ENCODE assay signal across 8 cellular contexts in genomic region chr5:80408976-80409926, GRCh38. TPM values are rescaled to one million over a fixed set of nuclear protein-coding genes. Genes with fewer than 3 reads are reported as not detected.
DNase-seq lines count a peak whose midpoint lies in the region; ATAC-seq lines count a peak whose summit lies in the region.

No MANE protein-coding gene starts in this region.

- no peaks in the 10 kb centered on the region for H3K9me3 ChIP-seq in subcutaneous abdominal adipose tissue (ENCODE audit: control insufficient read depth in 5 of 5, low read length in 5 of 5)

- H3K36me3 Mint-ChIP-seq in T-helper 1 cell treated with Interleukin-12 subunit alpha and Interleukin-12 subunit beta and Interleukin-4 antibody, amounts not matched to agents 30 μg/mL and 1 μg/mL, for 36 hours (ENCODE audit: low read depth): peaks cover 8% of the 10 kb centered on the region
- peaks cover 8% of the 10 kb centered on the region for H3K36me3 Mint-ChIP-seq in activated CD4-positive, alpha-beta memory T cell treated with anti-CD3 and anti-CD28 coated beads, Interleukin-2, amount 10 ng/mL, durations not matched to agents 7 days and 5 days (ENCODE audit: low read depth)
- H3K36me3 Mint-ChIP-seq in immature natural killer cell: peaks cover 0 to 9% (median 3%) of the 10 kb centered on the region in 3 donors

- H3K27ac ChIP-seq in subcutaneous abdominal adipose tissue (ENCODE audit: low read depth, low read length): peak overlapping the region; percentile 97

- H3K27me3 ChIP-seq in subcutaneous abdominal adipose tissue (ENCODE audit: control insufficient read depth in 5 of 5, insufficient read depth in 4 of 5, low read length in 5 of 5): no peaks in the 10 kb centered on the region

- peak overlapping the region; percentile 82 to 94 (median 88) for H3K4me3 ChIP-seq in subcutaneous abdominal adipose tissue (ENCODE audit: low read depth in 1 of 5, low read length in 5 of 5)

- intact Hi-C loops in posterior cingulate gyrus (cut with DNase I): loop anchor here (5.0 to 10.0 kb wide), 5 partner anchors 37 to 896 kb away; partner anchors contain the start of genes FAM151B, SERINC5 and ZCCHC9

- peak overlapping the region; percentile 97 for H3K4me3 Mint-ChIP-seq in T-helper 1 cell treated with Interleukin-12 subunit alpha and Interleukin-12 subunit beta and Interleukin-4 antibody, amounts not matched to agents 30 μg/mL and 1 μg/mL, for 36 hours
- peak overlapping the region; percentile 93 for H3K4me3 Mint-ChIP-seq in activated CD4-positive, alpha-beta memory T cell treated with anti-CD3 and anti-CD28 coated beads, Interleukin-2, amount 10 ng/mL, durations not matched to agents 7 days and 5 days
- peak overlapping the region; percentile 93 to 95 (median 95) for H3K4me3 Mint-ChIP-seq in immature natural killer cell

- H3K27ac Mint-ChIP-seq in T-helper 1 cell treated with Interleukin-12 subunit alpha and Interleukin-12 subunit beta and Interleukin-4 antibody, amounts not matched to agents 30 μg/mL and 1 μg/mL, for 36 hours: peak overlapping the region; percentile 55
- no peak overlapping the region for H3K27ac Mint-ChIP-seq in activated CD4-positive, alpha-beta memory T cell treated with anti-CD3 and anti-CD28 coated beads, Interleukin-2, amount 10 ng/mL, durations not matched to agents 7 days and 5 days
- H3K27ac Mint-ChIP-seq in immature natural killer cell: peak overlapping the region; percentile 86 to 99 (median 92)

- CTCF ChIA-PET in activated CD4-positive, alpha-beta memory T cell treated with anti-CD3 and anti-CD28 coated beads, Interleukin-2, amount 10 ng/mL, durations not matched to agents 7 days and 5 days (lab: Charles Lee): no interaction called here

- peak overlapping the region in 4 of 5 donors; percentile 90 to 98 (median 94) for H3K9ac ChIP-seq in subcutaneous abdominal adipose tissue (ENCODE audit: low read length in 5 of 5)

- H3K4me1 Mint-ChIP-seq in T-helper 1 cell treated with Interleukin-12 subunit alpha and Interleukin-12 subunit beta and Interleukin-4 antibody, amounts not matched to agents 30 μg/mL and 1 μg/mL, for 36 hours (ENCODE audit: low read depth): peaks cover 18% of the 10 kb centered on the region
- peaks cover 22% of the 10 kb centered on the region for H3K4me1 Mint-ChIP-seq in activated CD4-positive, alpha-beta memory T cell treated with anti-CD3 and anti-CD28 coated beads, Interleukin-2, amount 10 ng/mL, durations not matched to agents 7 days and 5 days
- peaks cover 22 to 39% of the 10 kb centered on the region in 2 donors for H3K4me1 Mint-ChIP-seq in immature natural killer cell

- ATAC-seq in HG03432 (IDR thresholded peaks at IDR 0.05; ENCODE audit: unreplicated experiment) (no peak), esophagus mucosa (no peak)

- DNase-seq in T-helper 1 cell (no peak), immature natural killer cell (no peak), posterior cingulate gyrus (no peak)
- DNase-seq in activated CD4-positive, alpha-beta memory T cell treated with anti-CD3 and anti-CD28 coated beads, Interleukin-2, amount 10 ng/mL, durations not matched to agents 7 days and 5 days: no peak

- H3K27me3 Mint-ChIP-seq in T-helper 1 cell treated with Interleukin-12 subunit alpha and Interleukin-12 subunit beta and Interleukin-4 antibody, amounts not matched to agents 30 μg/mL and 1 μg/mL, for 36 hours (ENCODE audit: low read depth): peaks cover 3% of the 10 kb centered on the region
- no peaks in the 10 kb centered on the region for H3K27me3 Mint-ChIP-seq in activated CD4-positive, alpha-beta memory T cell treated with anti-CD3 and anti-CD28 coated beads, Interleukin-2, amount 10 ng/mL, durations not matched to agents 7 days and 5 days
- H3K27me3 Mint-ChIP-seq in immature natural killer cell (ENCODE audit: low read depth in 3 of 3): peaks cover 4 to 12% (median 7%) of the 10 kb centered on the region in 3 donors

- POLR2A ChIA-PET in activated CD4-positive, alpha-beta memory T cell treated with anti-CD3 and anti-CD28 coated beads, Interleukin-2, amount 10 ng/mL, durations not matched to agents 7 days and 5 days (lab: Charles Lee): no interaction called here

- no peaks in the 10 kb centered on the region for H3K9me3 Mint-ChIP-seq in T-helper 1 cell treated with Interleukin-12 subunit alpha and Interleukin-12 subunit beta and Interleukin-4 antibody, amounts not matched to agents 30 μg/mL and 1 μg/mL, for 36 hours
- no peaks in the 10 kb centered on the region for H3K9me3 Mint-ChIP-seq in activated CD4-positive, alpha-beta memory T cell treated with anti-CD3 and anti-CD28 coated beads, Interleukin-2, amount 10 ng/mL, durations not matched to agents 7 days and 5 days
- no peaks in the 10 kb centered on the region for H3K9me3 Mint-ChIP-seq in immature natural killer cell

- H3K4me1 ChIP-seq in subcutaneous abdominal adipose tissue (ENCODE audit: control insufficient read depth in 5 of 5, insufficient read depth in 5 of 5, low read length in 5 of 5): peaks cover 6 to 25% (median 19%) of the 10 kb centered on the region in 5 donors

- H3K36me3 ChIP-seq in subcutaneous abdominal adipose tissue (ENCODE audit: control insufficient read depth in 5 of 5, insufficient read depth in 5 of 5, low read length in 5 of 5): no peaks in the 10 kb centered on the region

RNA-seq across cellular contexts. Expression of gene ZFYVE16, which starts 1.4 kb away (rescaled TPM):
- 10 to 100 TPM; 13.4 to 15.7 TPM for total RNA-seq in activated CD4-positive, alpha-beta memory T cell treated with anti-CD3 and anti-CD28 coated beads, Interleukin-2, amount 10 ng/mL, durations not matched to agents 7 days and 5 days
- polyA plus RNA-seq in immature natural killer cell: 1 to 10 TPM; 3.1 to 8.8 (median 3.2) TPM
- total RNA-seq in esophagus mucosa: 21.4 TPM
